14 cellular contexts compared by ENCODE assay signal in genomic region chr2:53230691-53231090, GRCh38.
DNase-seq lines count a peak whose midpoint lies in the region; ATAC-seq and TF ChIP-seq lines count a peak whose summit lies in the region.
"Had no signal": no experiment of that assay in that cellular context is flagged by ENCODE, and none has a peak within 500 bp of the region (broad histone marks: within the 10 kb centered on the region; RNA-seq: fewer than 3 reads in every experiment).

No MANE protein-coding gene starts in this region.

- H3K27ac Mint-ChIP-seq in T-helper 17 cell (peak overlapping the region; percentile 65), endodermal cell (peak overlapping the region; percentile 40)
- peak overlapping the region; percentile 27 for H3K27ac Mint-ChIP-seq in stimulated activated effector memory CD8-positive, alpha-beta T cell treated with anti-CD3 and anti-CD28 coated beads, Interleukin-12 subunit alpha, Interleukin-12 subunit beta, amount 100 ng/mL, for 72 hours
- no peak overlapping the region for H3K27ac Mint-ChIP-seq in natural killer cell treated with Interleukin-12 subunit alpha and Interleukin-12 subunit beta and Interleukin-15 and Interleukin-18, amount 100 ng/mL, for 72 hours
- H3K27ac Mint-ChIP-seq: CD14-positive monocyte had no signal

- H3K9me3 ChIP-seq in Karpas-422 (ENCODE audit: low read length) (no peaks in the 10 kb centered on the region), T-helper 17 cell (ENCODE audit: control insufficient read depth, low read length, poor library complexity, severe bottlenecking) (no peaks in the 10 kb centered on the region), endodermal cell (ENCODE audit: control insufficient read depth, low read length) (no peaks in the 10 kb centered on the region)
- H3K9me3 ChIP-seq: BLaER1, HAP-1 had no signal

- WGBS in endodermal cell (ENCODE audit: insufficient coverage in 1 of 2, insufficient read length in 1 of 2), 2 experiments, result 75% methylated on average over 1 of the region's 2 CpGs; no CpG with 5 or more reads in 1 of the 2 experiments

- H3K4me3 Mint-ChIP-seq in T-helper 17 cell, result no peak overlapping the region
- H3K4me3 Mint-ChIP-seq in endodermal cell, result no peak overlapping the region
- no peak overlapping the region for H3K4me3 Mint-ChIP-seq in stimulated activated effector memory CD8-positive, alpha-beta T cell treated with anti-CD3 and anti-CD28 coated beads, Interleukin-12 subunit alpha, Interleukin-12 subunit beta, amount 100 ng/mL, for 72 hours
- no peak overlapping the region for H3K4me3 Mint-ChIP-seq in natural killer cell treated with Interleukin-12 subunit alpha and Interleukin-12 subunit beta and Interleukin-15 and Interleukin-18, amount 100 ng/mL, for 72 hours
- H3K4me3 Mint-ChIP-seq: CD14-positive monocyte had no signal

- H3K27me3 Mint-ChIP-seq in T-helper 17 cell (no peaks in the 10 kb centered on the region), endodermal cell (ENCODE audit: insufficient read depth) (no peaks in the 10 kb centered on the region)
- no peaks in the 10 kb centered on the region for H3K27me3 Mint-ChIP-seq in natural killer cell treated with Interleukin-12 subunit alpha and Interleukin-12 subunit beta and Interleukin-15 and Interleukin-18, amount 100 ng/mL, for 72 hours
- H3K27me3 Mint-ChIP-seq: CD4-positive, alpha-beta memory T cell had no signal

- H3K36me3 ChIP-seq in Karpas-422 (ENCODE audit: insufficient read depth, low read length) (no peaks in the 10 kb centered on the region), endodermal cell (ENCODE audit: control insufficient read depth, insufficient read depth, low read length) (no peaks in the 10 kb centered on the region)
- H3K36me3 ChIP-seq: BLaER1, HAP-1 had no signal

- H3K9ac ChIP-seq in Karpas-422 (ENCODE audit: low read length) (no peak overlapping the region), endodermal cell (ENCODE audit: extremely low read depth, low read length, poor library complexity, severe bottlenecking) (no peak overlapping the region)
- H3K9ac ChIP-seq: BLaER1 had no signal

- H3K4me2 ChIP-seq in Karpas-422 (ENCODE audit: low read depth, low read length, poor library complexity, severe bottlenecking), result no peak overlapping the region

- no peaks in the 10 kb centered on the region for H3K79me2 ChIP-seq in Karpas-422 (ENCODE audit: low read length)

- 0 out of 2 replicates have a peak, but pooled peaks cover 2% of the 10 kb centered on the region for H3K9me2 ChIP-seq in Karpas-422 (replicated peaks; ENCODE audit: insufficient read depth, low read length)

- H3K4me1 Mint-ChIP-seq in T-helper 17 cell, result peaks cover 46% of the 10 kb centered on the region
- peaks cover 12% of the 10 kb centered on the region for H3K4me1 Mint-ChIP-seq in endodermal cell
- peaks cover 31% of the 10 kb centered on the region for H3K4me1 Mint-ChIP-seq in stimulated activated effector memory CD8-positive, alpha-beta T cell treated with anti-CD3 and anti-CD28 coated beads, Interleukin-12 subunit alpha, Interleukin-12 subunit beta, amount 100 ng/mL, for 72 hours
- H3K4me1 Mint-ChIP-seq in natural killer cell treated with Interleukin-12 subunit alpha and Interleukin-12 subunit beta and Interleukin-15 and Interleukin-18, amount 100 ng/mL, for 72 hours (ENCODE audit: low read depth in 2 of 2), result peaks cover 9 to 20% of the 10 kb centered on the region in 2 donors
- H3K4me1 Mint-ChIP-seq: CD14-positive monocyte had no signal

- no peak for TF ChIP-seq CTCF in endodermal cell (conservative IDR thresholded peaks at IDR 0.05)

- no peak overlapping the region for H2AFZ ChIP-seq in Karpas-422 (ENCODE audit: low read length)

- no peak overlapping the region for H3K4me3 ChIP-seq in Karpas-422 (ENCODE audit: low read length)
- H3K4me3 ChIP-seq in endodermal cell (ENCODE audit: low read length), result no peak overlapping the region
- H3K4me3 ChIP-seq: BLaER1, HAP-1 had no signal

- H3K9me3 Mint-ChIP-seq in endodermal cell, result no peaks in the 10 kb centered on the region
- no peaks in the 10 kb centered on the region for H3K9me3 Mint-ChIP-seq in stimulated activated effector memory CD8-positive, alpha-beta T cell treated with anti-CD3 and anti-CD28 coated beads, Interleukin-12 subunit alpha, Interleukin-12 subunit beta, amount 100 ng/mL, for 72 hours
- peaks cover 3% of the 10 kb centered on the region for H3K9me3 Mint-ChIP-seq in natural killer cell treated with Interleukin-12 subunit alpha and Interleukin-12 subunit beta and Interleukin-15 and Interleukin-18, amount 100 ng/mL, for 72 hours
- H3K9me3 Mint-ChIP-seq: CD14-positive monocyte; CD4-positive, alpha-beta memory T cell had no signal

- no peak overlapping the region for H3K27ac ChIP-seq in Karpas-422 (ENCODE audit: low read length)
- no peak overlapping the region for H3K27ac ChIP-seq in endodermal cell (ENCODE audit: low read depth, low read length)
- H3K27ac ChIP-seq: BLaER1 had no signal

- no peaks in the 10 kb centered on the region for H4K20me1 ChIP-seq in Karpas-422 (ENCODE audit: insufficient read depth, low read depth, low read length)
- H4K20me1 ChIP-seq: BLaER1 had no signal

- ATAC-seq in T-helper 17 cell (no peak), GM21447 (IDR thresholded peaks at IDR 0.05; ENCODE audit: unreplicated experiment) (no peak)
- ATAC-seq in stimulated activated effector memory CD8-positive, alpha-beta T cell treated with anti-CD3 and anti-CD28 coated beads, Interleukin-12 subunit alpha, Interleukin-12 subunit beta, amount 100 ng/mL, for 72 hours, result peak; percentile 54
- no peak for ATAC-seq in natural killer cell treated with Interleukin-12 subunit alpha and Interleukin-12 subunit beta and Interleukin-15 and Interleukin-18, amount 100 ng/mL, for 72 hours

- H3K36me3 Mint-ChIP-seq in T-helper 17 cell (ENCODE audit: low read depth), result no peaks in the 10 kb centered on the region
- H3K36me3 Mint-ChIP-seq in endodermal cell (ENCODE audit: low read depth), result no peaks in the 10 kb centered on the region
- no peaks in the 10 kb centered on the region for H3K36me3 Mint-ChIP-seq in stimulated activated effector memory CD8-positive, alpha-beta T cell treated with anti-CD3 and anti-CD28 coated beads, Interleukin-12 subunit alpha, Interleukin-12 subunit beta, amount 100 ng/mL, for 72 hours
- no peaks in the 10 kb centered on the region for H3K36me3 Mint-ChIP-seq in natural killer cell treated with Interleukin-12 subunit alpha and Interleukin-12 subunit beta and Interleukin-15 and Interleukin-18, amount 100 ng/mL, for 72 hours
- H3K36me3 Mint-ChIP-seq: CD14-positive monocyte; CD4-positive, alpha-beta memory T cell had no signal

- H3K4me1 ChIP-seq in Karpas-422 (ENCODE audit: low read length) (no peaks in the 10 kb centered on the region), endodermal cell (ENCODE audit: control insufficient read depth, insufficient read depth, low read length) (no peaks in the 10 kb centered on the region)
- H3K4me1 ChIP-seq: HAP-1 had no signal

- DNase-seq in Karpas-422 (peak; percentile 7), T-helper 17 cell (no peak), endodermal cell (no peak)
- DNase-seq in stimulated activated effector memory CD8-positive, alpha-beta T cell treated with anti-CD3 and anti-CD28 coated beads, Interleukin-12 subunit alpha, Interleukin-12 subunit beta, amount 100 ng/mL, for 72 hours (ENCODE audit: low spot score in 2 of 2), result no peak
- DNase-seq in stimulated activated CD4-positive, alpha-beta T cell treated with anti-CD3 and anti-CD28 coated beads, Interleukin-1b, Interleukin-23, amount 100 ng/mL, for 48 hours, result no peak
- no peak for DNase-seq in natural killer cell treated with Interleukin-12 subunit alpha and Interleukin-12 subunit beta and Interleukin-15 and Interleukin-18, amount 100 ng/mL, for 72 hours (ENCODE audit: low spot score)
- DNase-seq: 8988T; CD4-positive, alpha-beta memory T cell; DMS79 treated with DMSO at 0.1 percent for 48 hours; GF-D8 had no signal

- no peaks in the 10 kb centered on the region for H3K27me3 ChIP-seq in Karpas-422 (ENCODE audit: low read length)
- H3K27me3 ChIP-seq in endodermal cell (ENCODE audit: control insufficient read depth, insufficient read depth, low read length, poor library complexity, severe bottlenecking), result no peaks in the 10 kb centered on the region
- H3K27me3 ChIP-seq: BLaER1 had no signal

Comparison
In these comparisons a context has a peak if more than half of its experiments do, and no peak if none do; other contexts are left out.
1. H3K27ac Mint-ChIP-seq: peak in T-helper 17 cell (single experiment), endodermal cell (single experiment) and stimulated activated effector memory CD8-positive, alpha-beta T cell treated with anti-CD3 and anti-CD28 coated beads, Interleukin-12 subunit alpha, Interleukin-12 subunit beta, amount 100 ng/mL, for 72 hours (single experiment); none in natural killer cell treated with Interleukin-12 subunit alpha and Interleukin-12 subunit beta and Interleukin-15 and Interleukin-18, amount 100 ng/mL, for 72 hours (0 of 2).